In the genomic region with DNA sequence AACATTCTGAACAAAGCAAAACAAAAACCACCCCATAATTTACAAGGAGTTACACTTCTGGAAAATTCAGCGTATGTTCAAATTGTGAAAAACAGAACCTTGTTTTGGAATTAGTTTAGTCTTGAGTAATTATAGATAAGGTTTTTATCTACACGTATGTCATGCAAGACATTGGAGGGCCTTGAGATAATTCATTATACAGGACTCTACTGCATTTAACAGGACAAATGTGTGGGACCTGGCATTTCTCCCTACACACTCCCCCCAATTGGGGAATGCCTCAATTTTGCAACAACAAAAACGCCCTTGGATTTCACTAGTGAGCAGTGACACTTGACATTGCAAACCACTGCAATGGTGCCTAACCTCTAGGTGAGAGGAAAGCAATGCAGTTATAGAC, we compare ENCODE assay signal across 21 cellular contexts. TPM values are rescaled to one million over a fixed set of nuclear protein-coding genes. Genes with fewer than 3 reads are reported as not detected.
DNase-seq lines count a peak whose midpoint lies in the region; ATAC-seq and TF ChIP-seq lines count a peak whose summit lies in the region.
"Had no signal": no experiment of that assay in that cellular context is flagged by ENCODE, and none has a peak within 500 bp of the region (broad histone marks: within the 10 kb centered on the region; RNA-seq: fewer than 3 reads in every experiment).

No MANE protein-coding gene starts in this region.

- peaks cover 53% of the 10 kb centered on the region for H3K4me1 Mint-ChIP-seq in chondrocyte (ENCODE audit: low read depth)
- peaks cover 55% of the 10 kb centered on the region for H3K4me1 Mint-ChIP-seq in osteocyte (ENCODE audit: unreplicated experiment)

- H3K9me3 ChIP-seq in SK-N-SH (no peaks in the 10 kb centered on the region), adrenal gland (replicated peaks in 1 of 3) (no peaks in the 10 kb centered on the region), PC-3 (ENCODE audit: low read length) (no peaks in the 10 kb centered on the region)
- H3K9me3 ChIP-seq: A549; BLaER1 treated with 17β-estradiol and CSF1 and Interleukin-3, amounts not matched to agents 10 nM and 100 nM; Caco-2 had no signal

- peaks cover 13 to 22% of the 10 kb centered on the region in 2 experiments; a peak in 2 of 4 replicates for H3K4me1 ChIP-seq in SK-N-SH (ENCODE audit: control insufficient read depth in 1 of 2, insufficient read depth in 2 of 2, low read depth in 1 of 2, low read length in 1 of 2)
- H3K4me1 ChIP-seq in adrenal gland (replicated peaks in 1 of 2), result peaks cover 13 to 66% of the 10 kb centered on the region in 2 donors
- H3K4me1 ChIP-seq in PC-3 (ENCODE audit: insufficient read depth, low read length), result peaks cover 2% of the 10 kb centered on the region; the same call in 1 of the 2 replicates
- H3K4me1 ChIP-seq: BLaER1 treated with 17β-estradiol and CSF1 and Interleukin-3, amounts not matched to agents 10 nM and 100 nM; Caco-2 had no signal

- no peak for TF ChIP-seq POLR2A in adrenal gland (IDR thresholded peaks at IDR 0.05)

- no peak for TF ChIP-seq CTCF in SK-N-SH (IDR thresholded peaks at IDR 0.05)
- no peak for TF ChIP-seq CTCF in adrenal gland (IDR thresholded peaks at IDR 0.05)
- TF ChIP-seq CTCF in chondrocyte (IDR thresholded peaks at IDR 0.05), result no peak
- no peak for TF ChIP-seq CTCF in osteocyte (IDR thresholded peaks at IDR 0.05)
- TF ChIP-seq CTCF in PC-3 (conservative IDR thresholded peaks at IDR 0.05; ENCODE audit: low read depth, low read length), result no peak

- H3K4me2 ChIP-seq in SK-N-SH (no peak overlapping the region), PC-3 (ENCODE audit: low read length) (no peak overlapping the region)
- H3K4me2 ChIP-seq: A549; BLaER1 treated with 17β-estradiol and CSF1 and Interleukin-3, amounts not matched to agents 10 nM and 100 nM had no signal

- ATAC-seq in SK-N-SH treated with all-trans-retinoic acid at 6 μM for 48 hours, result no peak
- ATAC-seq in PC-3, result no peak
- ATAC-seq: A549; CD8-positive, alpha-beta T cell; GM12878 had no signal

- POLR2A ChIA-PET in SK-N-SH (lab: Yijun Ruan, JAX), result no interaction called here
- POLR2A ChIA-PET in PC-3 (lab: Charles Lee; ENCODE audit: unreplicated experiment), result no interaction called here

- peaks cover 8% of the 10 kb centered on the region for H3F3A ChIP-seq in SK-N-SH (replicated peaks; ENCODE audit: insufficient read depth)
- H3F3A ChIP-seq in PC-3 (ENCODE audit: low read length, unreplicated experiment), result no peaks in the 10 kb centered on the region

- H3K27me3 ChIP-seq in SK-N-SH (ENCODE audit: insufficient read depth) (no peaks in the 10 kb centered on the region), adrenal gland (no peaks in the 10 kb centered on the region), PC-3 (ENCODE audit: low read length) (no peaks in the 10 kb centered on the region)
- H3K27me3 ChIP-seq: BLaER1 treated with 17β-estradiol and CSF1 and Interleukin-3, amounts not matched to agents 10 nM and 100 nM had no signal

- DNase-seq in SK-N-SH, result no peak
- peak in 3 of 7 donors; percentile 48 to 65 (median 61) for DNase-seq in adrenal gland
- DNase-seq in chondrocyte (ENCODE audit: low spot score), result no peak
- DNase-seq in osteocyte (ENCODE audit: extremely low spot score, unreplicated experiment), result no peak
- DNase-seq in PC-3, result no peak
- no peak for DNase-seq in stimulated activated CD4-positive, alpha-beta T cell treated with anti-CD3 and anti-CD28 coated beads, Interleukin-4, amount 100 ng/mL, for 4 hours
- DNase-seq: AML-193; Calu3; CD4-positive, alpha-beta T cell; CD8-positive, alpha-beta T cell; DND-41; EL; GDM1 had no signal

- no peaks in the 10 kb centered on the region; the same call in 1 of the 2 replicates for H3K79me2 ChIP-seq in SK-N-SH (ENCODE audit: insufficient read depth)
- no peaks in the 10 kb centered on the region for H3K79me2 ChIP-seq in PC-3 (ENCODE audit: low read length)

- H3K36me3 ChIP-seq in SK-N-SH (replicated peaks in 1 of 2; ENCODE audit: control insufficient read depth in 1 of 2, insufficient read depth in 2 of 2, low read length in 1 of 2) (peaks cover 3 to 6% of the 10 kb centered on the region in 2 experiments), adrenal gland (replicated peaks in 1 of 2) (no peaks in the 10 kb centered on the region), PC-3 (ENCODE audit: low read depth, low read length) (no peaks in the 10 kb centered on the region)

- peak overlapping the region; percentile 49 for H3K27ac Mint-ChIP-seq in chondrocyte (ENCODE audit: unreplicated experiment)
- H3K27ac Mint-ChIP-seq in osteocyte (ENCODE audit: unreplicated experiment), result peak overlapping the region; percentile 44
- H3K27ac Mint-ChIP-seq: B cell; CD4-positive, alpha-beta T cell; CD8-positive, alpha-beta T cell had no signal

- H3K9ac ChIP-seq in SK-N-SH (no peak overlapping the region), PC-3 (ENCODE audit: low read length) (no peak overlapping the region)
- H3K9ac ChIP-seq: BLaER1 treated with 17β-estradiol and CSF1 and Interleukin-3, amounts not matched to agents 10 nM and 100 nM had no signal

- H3K9me3 Mint-ChIP-seq in chondrocyte (ENCODE audit: low read depth) (no peaks in the 10 kb centered on the region), osteocyte (ENCODE audit: unreplicated experiment) (no peaks in the 10 kb centered on the region)
- H3K9me3 Mint-ChIP-seq: CD4-positive, alpha-beta T cell; CD8-positive, alpha-beta T cell had no signal

- CTCF ChIA-PET in SK-N-SH (lab: Yijun Ruan, JAX), result no interaction called here
- CTCF ChIA-PET in PC-3 (lab: Charles Lee), result no interaction called here

- TF ChIP-seq EP300 in SK-N-SH (IDR thresholded peaks at IDR 0.05; ENCODE audit: borderline replicate concordance in 1 of 2, low read depth in 1 of 2, low read length in 1 of 2), result peak in 1 of 2 experiments; percentile 50; a peak in 1 of 4 replicates

- intact Hi-C loops in adrenal gland (cut with DNase I) (no loop called here), PC-3 (cut with micrococcal nuclease) (no loop called here)

- H2AFZ ChIP-seq in SK-N-SH (ENCODE audit: low read depth), result no peak overlapping the region
- H2AFZ ChIP-seq in PC-3 (ENCODE audit: low read length), result no peak overlapping the region

- no peaks in the 10 kb centered on the region for H4K20me1 ChIP-seq in SK-N-SH (ENCODE audit: insufficient read depth)
- no peaks in the 10 kb centered on the region for H4K20me1 ChIP-seq in PC-3 (ENCODE audit: low read length)

- H3K27ac ChIP-seq in SK-N-SH (ENCODE audit: low read depth in 2 of 2, low read length in 1 of 2), result no peak overlapping the region
- H3K27ac ChIP-seq in adrenal gland, result peak overlapping the region in 4 of 5 donors; percentile 19 to 74 (median 36)
- no peak overlapping the region for H3K27ac ChIP-seq in PC-3 (ENCODE audit: low read length)
- H3K27ac ChIP-seq: 22Rv1; A549; BLaER1 treated with 17β-estradiol and CSF1 and Interleukin-3, amounts not matched to agents 10 nM and 100 nM; C4-2B had no signal

- H3K9me2 ChIP-seq in SK-N-SH (no peaks in the 10 kb centered on the region), PC-3 (replicated peaks; ENCODE audit: low read length) (no peaks in the 10 kb centered on the region)

- WGBS in SK-N-SH (ENCODE audit: low lambda C conversion rate), result 73% methylated on average over 3 of the region's 3 CpGs
- WGBS in adrenal gland, 4 donors, result 30 to 51% (median 36%) methylated on average over 3 of the region's 3 CpGs

- H3K36me3 Mint-ChIP-seq in chondrocyte (ENCODE audit: low read depth), result peaks cover 14% of the 10 kb centered on the region
- peaks cover 25% of the 10 kb centered on the region for H3K36me3 Mint-ChIP-seq in osteocyte (ENCODE audit: unreplicated experiment)

- BruUV-seq in PC-3 (replicated peaks; lab: Mats Ljungman, UMichigan), result no TSS peak

- no peak for TF ChIP-seq RAD21 in SK-N-SH (IDR thresholded peaks at IDR 0.05; ENCODE audit: low read length)

- H3K4me3 Mint-ChIP-seq in chondrocyte (ENCODE audit: unreplicated experiment) (no peak overlapping the region), osteocyte (ENCODE audit: unreplicated experiment) (no peak overlapping the region)
- H3K4me3 Mint-ChIP-seq: B cell; CD4-positive, alpha-beta T cell; CD8-positive, alpha-beta T cell had no signal

- no peak overlapping the region for H3K4me3 ChIP-seq in SK-N-SH (ENCODE audit: low read depth in 2 of 2, low read length in 1 of 2)
- no peak overlapping the region for H3K4me3 ChIP-seq in adrenal gland
- H3K4me3 ChIP-seq in PC-3 (ENCODE audit: low read length), result no peak overlapping the region
- H3K4me3 ChIP-seq: A549; BLaER1 treated with 17β-estradiol and CSF1 and Interleukin-3, amounts not matched to agents 10 nM and 100 nM; GM12878 had no signal

- H3K27me3 Mint-ChIP-seq in chondrocyte (ENCODE audit: low read depth) (no peaks in the 10 kb centered on the region), osteocyte (ENCODE audit: unreplicated experiment) (no peaks in the 10 kb centered on the region)
- H3K27me3 Mint-ChIP-seq: B cell; CD4-positive, alpha-beta T cell had no signal

TF ChIP-seq in SK-N-SH, 30 proteins besides CTCF, POLR2A, EP300 and RAD21 (continues in another document):
- TF ChIP-seq RCOR1 (IDR thresholded peaks at IDR 0.05; ENCODE audit: low read length), result peak; percentile 56; the same call in 1 of the 2 replicates
- 0 out of 2 replicates have a peak, but pooled peaks have one; percentile 16 for TF ChIP-seq MXI1 (IDR thresholded peaks at IDR 0.05; ENCODE audit: low read depth, low read length)
- no peak for TF ChIP-seq SMC3 (IDR thresholded peaks at IDR 0.05; ENCODE audit: low read depth, low read length)
- TF ChIP-seq TEAD4 (IDR thresholded peaks at IDR 0.05; ENCODE audit: borderline replicate concordance, insufficient read depth), result no peak

TF ChIP-seq in SK-N-SH treated with all-trans-retinoic acid at 6 μM for 48 hours, 23 proteins besides CTCF, POLR2A, EP300 and RAD21 (continues in another document):
- TF ChIP-seq ZNF565 (CRISPR knock-in tag; conservative IDR thresholded peaks at IDR 0.05; ENCODE audit: low read depth) (no peak), ZNF8 (CRISPR knock-in tag; IDR thresholded peaks at IDR 0.05) (no peak), GLIS3 (CRISPR knock-in tag; IDR thresholded peaks at IDR 0.05) (no peak)

RNA-seq across cellular contexts. Expression of gene SLC1A4, which starts 11.4 kb away (rescaled TPM):
- polyA plus RNA-seq in SK-N-SH (2012; rRNA removed) (4.4 and 4.7 TPM in 2 replicates), adrenal gland (100 to 1,000 TPM in 1 of 3 donors, 10 to 100 TPM in 2; 13.0 to 196 (median 15.3) TPM)
- polyA plus RNA-seq in SK-N-SH (2012; cell fraction: cytosol; rRNA removed), result 2.8 and 3.3 TPM in 2 replicates
- polyA plus RNA-seq in SK-N-SH (2012; cell fraction: nucleus; rRNA removed), result 4.3 and 6.0 TPM in 2 replicates
- total RNA-seq in adrenal gland (100 to 1,000 TPM in 2 of 8 donors, 10 to 100 TPM in 6; 40.5 to 124 (median 60.0) TPM), chondrocyte (40.1 to 139 TPM (median 136 TPM) in 3 replicates), osteocyte (78.7 and 81.8 TPM in 2 replicates), PC-3 (2014; rRNA removed) (8.2 and 9.1 TPM in 2 replicates)

RNA-seq across cellular contexts. Expression of gene CEP68, which starts 55.6 kb away (rescaled TPM):
- polyA plus RNA-seq in SK-N-SH (2012; rRNA removed) (6.2 and 7.8 TPM in 2 replicates), adrenal gland (10 to 100 TPM in 1 of 3 donors, 1 to 10 TPM in 2; 5.6 to 10.9 (median 7.2) TPM)
- 5.4 and 6.8 TPM in 2 replicates for polyA plus RNA-seq in SK-N-SH (2012; cell fraction: cytosol; rRNA removed)
- 9.0 and 12.6 TPM in 2 replicates for polyA plus RNA-seq in SK-N-SH (2012; cell fraction: nucleus; rRNA removed)
- total RNA-seq in adrenal gland (10 to 100 TPM in 6 of 8 donors, 1 to 10 TPM in 2; 8.0 to 19.3 (median 14.3) TPM), chondrocyte (9.0 to 13.0 TPM (median 12.2 TPM) in 3 replicates), osteocyte (20.7 and 22.4 TPM in 2 replicates), PC-3 (2014; rRNA removed) (3.4 and 7.0 TPM in 2 replicates)

Comparison
In these comparisons a context has a peak if more than half of its experiments do, and no peak if none do; other contexts are left out.
1. H3K27ac ChIP-seq: peak in adrenal gland (4 of 5); none in SK-N-SH (0 of 2) and PC-3 (single experiment).